In the genomic region with DNA sequence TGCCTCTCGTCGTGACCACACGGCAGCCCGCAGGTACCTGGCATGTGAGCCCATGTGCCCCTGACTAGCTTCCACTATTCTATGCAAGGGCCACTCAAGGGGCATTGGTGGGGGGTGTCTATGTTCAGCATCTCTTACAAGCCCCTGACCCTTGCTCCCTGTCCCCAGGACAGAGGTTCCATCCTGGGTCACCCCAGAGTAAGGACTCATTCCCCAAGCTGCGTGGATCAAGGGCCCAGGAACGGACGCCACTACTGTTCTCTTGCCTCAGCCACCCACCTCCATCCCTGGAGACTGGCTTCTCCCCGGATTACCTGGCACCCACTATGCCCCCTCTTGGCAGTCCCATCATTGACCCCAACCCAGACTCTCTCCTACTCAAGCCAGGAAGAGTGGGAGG, we compare ENCODE assay signal across 35 cellular contexts.
"Had no signal": no experiment of that assay in that cellular context is flagged by ENCODE, and none has a peak within 500 bp of the region (broad histone marks: within the 10 kb centered on the region; RNA-seq: fewer than 3 reads in every experiment).

No MANE protein-coding gene starts in this region.

- H3K4me3 Mint-ChIP-seq: activated B cell treated with CpG ODN at 0.5 μM for 24 hours; activated CD4-positive, alpha-beta memory T cell treated with anti-CD3 and anti-CD28 coated beads for 36 hours; activated CD4-positive, alpha-beta T cell treated with anti-CD3 and anti-CD28 coated beads, Interleukin-2, amount 10 ng/mL, durations not matched to agents 24 days and 14 days; activated CD8-positive, alpha-beta T cell treated with anti-CD3 and anti-CD28 coated beads for 36 hours; activated naive CD4-positive, alpha-beta T cell treated with anti-CD3 and anti-CD28 coated beads for 36 hours; activated naive CD8-positive, alpha-beta T cell treated with anti-CD3 and anti-CD28 coated beads for 36 hours; activated T-cell treated with anti-CD3 and anti-CD28 coated beads, Interleukin-2, amount 50 U/mL, for 4 hours; activated T-cell treated with anti-CD3 and anti-CD28 coated beads, Interleukin-2, amount 50 U/mL, for 72 hours; activated T-helper 1 cell treated with anti-CD3 and anti-CD28 coated beads, Interleukin-12 subunit alpha, Interleukin-12 subunit beta, Interleukin-2, Interleukin-4 antibody, amounts not matched to agents 30 ng/mL and 10 ng/mL and 1 ng/mL, durations not matched to agents 14 hours and 24 hours and 36 hours; activated T-helper 17 cell treated with anti-CD3 and anti-CD28 coated beads, Interleukin-2, amount 50 U/mL, for 72 hours; central memory CD8-positive, alpha-beta T cell; T-helper 1 cell treated with Interleukin-12 subunit alpha and Interleukin-12 subunit beta and Interleukin-4 antibody, amounts not matched to agents 30 μg/mL and 1 μg/mL, for 36 hours; T-helper 2 cell treated with Interferon-gamma antibody and Interleukin-4, amounts not matched to agents 5 μg/mL and 100 μg/mL, for 36 hours had no signal

- H3K36me3 ChIP-seq: adrenal gland, cardiac muscle cell had no signal

- H3K4me1 Mint-ChIP-seq: activated B cell treated with CpG ODN at 0.5 μM for 24 hours; activated CD4-positive, alpha-beta T cell treated with anti-CD3 and anti-CD28 coated beads, Interleukin-2, amount 10 ng/mL, durations not matched to agents 24 days and 14 days; activated naive CD8-positive, alpha-beta T cell treated with anti-CD3 and anti-CD28 coated beads for 36 hours; activated T-helper 17 cell treated with anti-CD3 and anti-CD28 coated beads, Interleukin-2, amount 50 U/mL, for 72 hours; central memory CD8-positive, alpha-beta T cell had no signal

- H3K4me3 ChIP-seq: adrenal gland, body of pancreas, cardiac muscle cell had no signal

- H3K9me3 ChIP-seq: adrenal gland, body of pancreas had no signal

- H3K27me3 ChIP-seq: body of pancreas, cardiac muscle cell had no signal

- H3K36me3 Mint-ChIP-seq: activated CD4-positive, alpha-beta memory T cell treated with anti-CD3 and anti-CD28 coated beads for 36 hours; activated naive CD4-positive, alpha-beta T cell treated with anti-CD3 and anti-CD28 coated beads, Interleukin-2, amount 50 U/mL, for 72 hours; activated naive CD8-positive, alpha-beta T cell treated with anti-CD3 and anti-CD28 coated beads for 36 hours had no signal

- H3K4me1 ChIP-seq: adrenal gland, body of pancreas had no signal

- H3K9me3 Mint-ChIP-seq: activated B cell treated with CpG ODN at 0.5 μM for 24 hours; activated CD4-positive, alpha-beta memory T cell treated with anti-CD3 and anti-CD28 coated beads for 36 hours; activated CD4-positive, alpha-beta T cell treated with anti-CD3 and anti-CD28 coated beads, Interleukin-2, amount 10 ng/mL, durations not matched to agents 24 days and 14 days; activated CD8-positive, alpha-beta T cell treated with anti-CD3 and anti-CD28 coated beads for 36 hours; activated naive CD4-positive, alpha-beta T cell treated with anti-CD3 and anti-CD28 coated beads for 36 hours; activated naive CD4-positive, alpha-beta T cell treated with anti-CD3 and anti-CD28 coated beads, Interleukin-2, amount 50 U/mL, for 72 hours; activated naive CD8-positive, alpha-beta T cell treated with anti-CD3 and anti-CD28 coated beads for 36 hours; activated T-cell treated with anti-CD3 and anti-CD28 coated beads, Interleukin-2, amount 50 U/mL, for 4 hours; activated T-cell treated with anti-CD3 and anti-CD28 coated beads, Interleukin-2, amount 50 U/mL, for 72 hours; activated T-helper 1 cell treated with anti-CD3 and anti-CD28 coated beads, Interleukin-12 subunit alpha, Interleukin-12 subunit beta, Interleukin-2, Interleukin-4 antibody, amounts not matched to agents 30 ng/mL and 10 ng/mL and 1 ng/mL, durations not matched to agents 14 hours and 24 hours and 36 hours; activated T-helper 17 cell treated with anti-CD3 and anti-CD28 coated beads, Interleukin-2, amount 50 U/mL, for 72 hours; central memory CD8-positive, alpha-beta T cell; T-helper 1 cell treated with Interleukin-12 subunit alpha and Interleukin-12 subunit beta and Interleukin-4 antibody, amounts not matched to agents 30 μg/mL and 1 μg/mL, for 36 hours; T-helper 2 cell treated with Interferon-gamma antibody and Interleukin-4, amounts not matched to agents 5 μg/mL and 100 μg/mL, for 36 hours had no signal

- DNase-seq: activated B cell treated with CpG ODN at 0.5 μM for 24 hours; activated CD4-positive, alpha-beta memory T cell treated with anti-CD3 and anti-CD28 coated beads for 36 hours; activated CD4-positive, alpha-beta T cell treated with anti-CD3 and anti-CD28 coated beads for 4 hours; activated CD4-positive, alpha-beta T cell treated with anti-CD3 and anti-CD28 coated beads, Interleukin-2, amount 10 ng/mL, durations not matched to agents 24 days and 14 days; activated CD4-positive, alpha-beta T cell treated with anti-CD3 and anti-CD28 coated beads, Interleukin-2, amount 50 U/mL, for 1 hour; activated CD4-positive, alpha-beta T cell treated with anti-CD3 and anti-CD28 coated beads, Interleukin-2, amount 50 U/mL, for 4 hours; activated CD4-positive, CD25-positive, alpha-beta regulatory T cell treated with anti-CD3 and anti-CD28 coated beads, Interleukin-2, amount 50 U/mL, for 72 hours; activated CD8-positive, alpha-beta memory T cell treated with anti-CD3 and anti-CD28 coated beads, Interleukin-2, amount 50 U/mL, for 4 hours; activated CD8-positive, alpha-beta T cell treated with anti-CD3 and anti-CD28 coated beads for 36 hours; activated effector memory CD4-positive, alpha-beta T cell treated with anti-CD3 and anti-CD28 coated beads, Interleukin-2, amount 50 U/mL, for 16 hours; activated gamma-delta T cell treated with Interleukin-2 at 50 U/mL for 16 hours; activated naive CD4-positive, alpha-beta T cell; activated naive CD4-positive, alpha-beta T cell treated with anti-CD3 and anti-CD28 coated beads for 36 hours; activated naive CD4-positive, alpha-beta T cell treated with anti-CD3 and anti-CD28 coated beads, Interleukin-2, amount 50 U/mL, for 16 hours; activated naive CD8-positive, alpha-beta T cell treated with anti-CD3 and anti-CD28 coated beads for 36 hours; activated T-cell treated with anti-CD3 and anti-CD28 coated beads for 4 hours; activated T-cell treated with anti-CD3 and anti-CD28 coated beads, Interleukin-2, amount 50 U/mL, for 1 hour; activated T-cell treated with anti-CD3 and anti-CD28 coated beads, Interleukin-2, amount 50 U/mL, for 4 hours; activated T-cell treated with anti-CD3 and anti-CD28 coated beads, Interleukin-2, amount 50 U/mL, for 72 hours; adrenal gland; amniotic stem cell; caudate nucleus; cerebellar nuclear complex; T-helper 1 cell; T-helper 2 cell; T-helper 9 cell had no signal

- H3K27ac ChIP-seq: adrenal gland, body of pancreas, cardiac muscle cell, VCaP had no signal

- H3K27ac Mint-ChIP-seq: activated B cell treated with CpG ODN at 0.5 μM for 24 hours; activated CD4-positive, alpha-beta memory T cell treated with anti-CD3 and anti-CD28 coated beads for 36 hours; activated CD4-positive, alpha-beta T cell treated with anti-CD3 and anti-CD28 coated beads, Interleukin-2, amount 10 ng/mL, durations not matched to agents 24 days and 14 days; activated CD8-positive, alpha-beta T cell treated with anti-CD3 and anti-CD28 coated beads for 36 hours; activated naive CD4-positive, alpha-beta T cell treated with anti-CD3 and anti-CD28 coated beads for 36 hours; activated naive CD4-positive, alpha-beta T cell treated with anti-CD3 and anti-CD28 coated beads, Interleukin-2, amount 50 U/mL, for 72 hours; activated naive CD8-positive, alpha-beta T cell treated with anti-CD3 and anti-CD28 coated beads for 36 hours; activated T-cell treated with anti-CD3 and anti-CD28 coated beads, Interleukin-2, amount 50 U/mL, for 72 hours; activated T-helper 1 cell treated with anti-CD3 and anti-CD28 coated beads, Interleukin-12 subunit alpha, Interleukin-12 subunit beta, Interleukin-2, Interleukin-4 antibody, amounts not matched to agents 30 ng/mL and 10 ng/mL and 1 ng/mL, durations not matched to agents 14 hours and 24 hours and 36 hours; activated T-helper 17 cell treated with anti-CD3 and anti-CD28 coated beads, Interleukin-2, amount 50 U/mL, for 72 hours; T-helper 1 cell treated with Interleukin-12 subunit alpha and Interleukin-12 subunit beta and Interleukin-4 antibody, amounts not matched to agents 30 μg/mL and 1 μg/mL, for 36 hours; T-helper 2 cell treated with Interferon-gamma antibody and Interleukin-4, amounts not matched to agents 5 μg/mL and 100 μg/mL, for 36 hours had no signal

- H3K27me3 Mint-ChIP-seq: activated B cell treated with CpG ODN at 0.5 μM for 24 hours; activated CD4-positive, alpha-beta memory T cell treated with anti-CD3 and anti-CD28 coated beads for 36 hours; activated CD4-positive, alpha-beta T cell treated with anti-CD3 and anti-CD28 coated beads, Interleukin-2, amount 10 ng/mL, durations not matched to agents 24 days and 14 days; activated CD8-positive, alpha-beta T cell treated with anti-CD3 and anti-CD28 coated beads for 36 hours; activated naive CD8-positive, alpha-beta T cell treated with anti-CD3 and anti-CD28 coated beads for 36 hours; activated T-helper 17 cell treated with anti-CD3 and anti-CD28 coated beads, Interleukin-2, amount 50 U/mL, for 72 hours; central memory CD8-positive, alpha-beta T cell had no signal
